ENCODE assay signal across 1 cellular context in genomic region chr15:75166489-75167063, GRCh38.
TF ChIP-seq lines count a peak whose summit lies in the region.
"Not testable (repeated sequence)": the region's sequence is repeated elsewhere in the genome, so short reads cannot be mapped to it uniquely, and the experiment has no call there.

No MANE protein-coding gene starts in this region.

TF ChIP-seq in K562, 482 proteins besides CTCF, POLR2A, EP300 and RAD21 (continued from another document):
- TF ChIP-seq AFF1 (IDR thresholded peaks at IDR 0.05; ENCODE audit: low read depth in 1 of 2, partially characterized antibody in 2 of 2) (peak in 1 of 2 experiments; percentile 30), LCOR (CRISPR knock-in tag; IDR thresholded peaks at IDR 0.05) (0 out of 2 replicates have a peak, but pooled peaks have one; percentile 46), TRIM28 (IDR thresholded peaks at IDR 0.05) (0 out of 2 replicates have a peak, but pooled peaks have one; percentile 57), DACH1 (IDR thresholded peaks at IDR 0.05; ENCODE audit: partially characterized antibody) (peak; percentile 37), TAL1 (IDR thresholded peaks at IDR 0.05) (peak; percentile 65), DPF2 (IDR thresholded peaks at IDR 0.05) (peak; percentile 48), SMAD4 (CRISPR knock-in tag; conservative IDR thresholded peaks at IDR 0.05) (peak; percentile 98), TEAD4 (IDR thresholded peaks at IDR 0.05; ENCODE audit: low read length) (peak; percentile 70; the same call in 1 of the 2 replicates), TRIM24 (IDR thresholded peaks at IDR 0.05) (peak; percentile 47 to 69; a peak in 3 of 4 replicates), SMARCA4 (IDR thresholded peaks at IDR 0.05) (peak; percentile 30; the same call in 1 of the 2 replicates), NFIC (IDR thresholded peaks at IDR 0.05) (peak; percentile 41), ZNF592 (IDR thresholded peaks at IDR 0.05) (peak; percentile 20; the same call in 1 of the 2 replicates), PTRF (tag; IDR thresholded peaks at IDR 0.05) (0 out of 2 replicates have a peak, but pooled peaks have one; percentile 63), FOSL1 (tag; conservative IDR thresholded peaks at IDR 0.05) (peak; percentile 28; the same call in 1 of the 2 replicates), DDX20 (tag; IDR thresholded peaks at IDR 0.05; ENCODE audit: low read depth) (peak; percentile 65; the same call in 1 of the 2 replicates), ESRRA (IDR thresholded peaks at IDR 0.05; ENCODE audit: borderline replicate concordance, low read depth) (peak; percentile 89; the same call in 1 of the 2 replicates)
- TF ChIP-seq TEAD4 (CRISPR knock-in tag; IDR thresholded peaks at IDR 0.05; ENCODE audit: borderline replicate concordance): not testable (repeated sequence)
TF ChIP-seq in K562: peak in this region for 37; not testable (repeated sequence) for 445.
